9 cellular contexts compared by ENCODE assay signal in genomic region chr10:97715259-97715874, GRCh38. TPM values are rescaled to one million over a fixed set of nuclear protein-coding genes. Genes with fewer than 3 reads are reported as not detected.
DNase-seq lines count a peak whose midpoint lies in the region; ATAC-seq and TF ChIP-seq lines count a peak whose summit lies in the region.
"Had no signal": no experiment of that assay in that cellular context is flagged by ENCODE, and none has a peak within 500 bp of the region (broad histone marks: within the 10 kb centered on the region; RNA-seq: fewer than 3 reads in every experiment).

No MANE protein-coding gene starts in this region.

- no peak for DNase-seq in activated CD4-positive, alpha-beta T cell treated with anti-CD3 and anti-CD28 coated beads for 36 hours
- no peak for DNase-seq in activated CD4-positive, alpha-beta T cell treated with anti-CD3 and anti-CD28 coated beads for 48 hours
- no peak for DNase-seq in astrocyte of the spinal cord (ENCODE audit: low read depth, low spot score)
- no peak for DNase-seq in thyroid gland
- DNase-seq in NOMO-1 treated with dmso at 0.1 percent for 144 hours (lab: John Stamatoyannopoulos, UW; ENCODE audit: unreplicated experiment): no peak
- no peak for DNase-seq in NCI-H524 treated with DMSO at 0.1 percent for 48 hours (lab: John Stamatoyannopoulos, UW)
- DNase-seq in cerebellar cortex (ENCODE audit: low spot score): no peak
- DNase-seq: NCI-H1092 had no signal

- intact Hi-C loops in activated CD4-positive, alpha-beta T cell treated with anti-CD3 and anti-CD28 coated beads for 36 hours (cut with DNase I, micrococcal nuclease): no loop called here
- intact Hi-C loops in thyroid gland (cut with DNase I): no loop called here

- H3K4me3 Mint-ChIP-seq in activated CD4-positive, alpha-beta T cell treated with anti-CD3 and anti-CD28 coated beads for 36 hours: peak overlapping the region; percentile 79

- no peak for TF ChIP-seq POLR2A in thyroid gland (IDR thresholded peaks at IDR 0.05)

- H3K9me3 ChIP-seq in thyroid gland: no peaks in the 10 kb centered on the region

- H3K36me3 Mint-ChIP-seq in activated CD4-positive, alpha-beta T cell treated with anti-CD3 and anti-CD28 coated beads for 36 hours (ENCODE audit: low read depth): no peaks in the 10 kb centered on the region

- H3K27me3 ChIP-seq in layer of hippocampus (ENCODE audit: control insufficient read depth, insufficient read depth, low read length) (no peaks in the 10 kb centered on the region), thyroid gland (no peaks in the 10 kb centered on the region)

- no peaks in the 10 kb centered on the region for H3K9me3 Mint-ChIP-seq in activated CD4-positive, alpha-beta T cell treated with anti-CD3 and anti-CD28 coated beads for 36 hours (ENCODE audit: low read depth)

- TF ChIP-seq CTCF in astrocyte of the spinal cord (IDR thresholded peaks at IDR 0.05; ENCODE audit: low read depth, low read length): no peak
- TF ChIP-seq CTCF in thyroid gland (IDR thresholded peaks at IDR 0.05): no peak

- peaks cover 11% of the 10 kb centered on the region for H3K4me1 Mint-ChIP-seq in activated CD4-positive, alpha-beta T cell treated with anti-CD3 and anti-CD28 coated beads for 36 hours

- 71 to 88% methylated on average over 8 of the region's 8 CpGs for WGBS in thyroid gland, 2 donors

- in situ Hi-C loops in astrocyte of the spinal cord (cut with HindIII; ENCODE audit: low sequenced_read_pairs): no loop called here

- peaks cover 11% of the 10 kb centered on the region for H3K27me3 Mint-ChIP-seq in activated CD4-positive, alpha-beta T cell treated with anti-CD3 and anti-CD28 coated beads for 36 hours

- H3K27ac Mint-ChIP-seq in activated CD4-positive, alpha-beta T cell treated with anti-CD3 and anti-CD28 coated beads for 36 hours: no peak overlapping the region

- POLR2A ChIA-PET in activated CD4-positive, alpha-beta T cell treated with anti-CD3 and anti-CD28 coated beads for 36 hours (lab: Charles Lee): interaction anchor here (2.0 kb wide), 1 partner anchor 21 kb away, joined by 6 read pairs; the partner anchor contains the start of gene ZFYVE27

- H3K4me3 ChIP-seq in astrocyte of the spinal cord (ENCODE audit: low read depth, low read length): peak overlapping the region; percentile 69
- H3K4me3 ChIP-seq in thyroid gland (replicated peaks in 1 of 3): peak overlapping the region in 1 of 3 donors; percentile 61

- CTCF ChIA-PET in activated CD4-positive, alpha-beta T cell treated with anti-CD3 and anti-CD28 coated beads for 36 hours (lab: Charles Lee): interaction anchor here (0.8 to 14.7 kb wide), 4 partner anchors 10 to 16 kb away, joined by 3 to 384 read pairs (median 12); partner anchors contain the start of gene ZFYVE27

- no peak for ATAC-seq in activated CD4-positive, alpha-beta T cell treated with anti-CD3 and anti-CD28 coated beads for 36 hours

- H3K4me1 ChIP-seq in thyroid gland: peaks cover 12 to 52% of the 10 kb centered on the region in 2 donors

- H3K36me3 ChIP-seq in thyroid gland: no peaks in the 10 kb centered on the region

- peak overlapping the region; percentile 68 for H3K27ac ChIP-seq in layer of hippocampus (ENCODE audit: low read depth, low read length)
- H3K27ac ChIP-seq in thyroid gland: peak overlapping the region in 2 of 3 donors; percentile 71 to 93

RNA-seq across cellular contexts. Expression of gene MARVELD1, which starts 1.8 kb away (rescaled TPM):
- 1 to 10 TPM; 1.8 to 1.9 TPM for total RNA-seq in activated CD4-positive, alpha-beta T cell treated with anti-CD3 and anti-CD28 coated beads for 36 hours
- total RNA-seq in thyroid gland: 10 to 100 TPM in 2 of 4 donors, 1 to 10 TPM in 2; 6.0 to 46.6 (median 10.5) TPM

RNA-seq across cellular contexts. Expression of gene ZFYVE27, which starts 21.6 kb away (rescaled TPM):
- 10 to 100 TPM; 20.2 to 22.6 TPM for total RNA-seq in activated CD4-positive, alpha-beta T cell treated with anti-CD3 and anti-CD28 coated beads for 36 hours
- total RNA-seq in thyroid gland: 10 to 100 TPM; 18.4 to 43.5 (median 24.8) TPM

RNA-seq across cellular contexts. Expression of gene AVPI1, which starts 28.3 kb away (rescaled TPM):
- total RNA-seq in activated CD4-positive, alpha-beta T cell treated with anti-CD3 and anti-CD28 coated beads for 36 hours: 1 to 10 TPM; 2.1 to 2.2 TPM
- 10 to 100 TPM in 2 of 4 donors, 1 to 10 TPM in 2; 6.7 to 17.8 (median 11.2) TPM for total RNA-seq in thyroid gland

RNA-seq across cellular contexts. Expression of gene SFRP5, which starts 56.4 kb away (rescaled TPM):
- not detected for total RNA-seq in activated CD4-positive, alpha-beta T cell treated with anti-CD3 and anti-CD28 coated beads for 36 hours
- under 1 TPM in 2 of 4 donors, not detected in 2; 0.22 to 0.40 TPM for total RNA-seq in thyroid gland
